8 cellular contexts compared by ENCODE assay signal in genomic region chr2:27582695-27583389, GRCh38. TPM values are rescaled to one million over a fixed set of nuclear protein-coding genes. Genes with fewer than 3 reads are reported as not detected.
DNase-seq lines count a peak whose midpoint lies in the region; ATAC-seq and TF ChIP-seq lines count a peak whose summit lies in the region.

Gene ZNF512, plus strand, starts transcription at chr2:27583042. Its CDS starts 71 bp downstream, at chr2:27583113.

- H3K79me1 ChIP-seq in trophoblast cell (ENCODE audit: low read length), result peaks cover 4% of the 10 kb centered on the region

- H3K23ac ChIP-seq in trophoblast cell (ENCODE audit: low read length), result no peak within 1 kb of the TSS

- H2AFZ ChIP-seq in trophoblast cell (ENCODE audit: insufficient read depth, low read length, poor library complexity), result peak within 1 kb of the TSS; percentile 41

- TF ChIP-seq EP300 in tibial nerve (IDR thresholded peaks at IDR 0.05), result peak in 1 of 2 donors; percentile 88

- H3K36me3 ChIP-seq in heart left ventricle (no peaks in the 10 kb centered on the region), trophoblast cell (ENCODE audit: control insufficient read depth in 1 of 2, insufficient read depth in 2 of 2, low read length in 2 of 2) (no peaks in the 10 kb centered on the region), tibial nerve (peaks cover 0 to 4% (median 0%) of the 10 kb centered on the region in 3 donors)

- H3K4me2 ChIP-seq in trophoblast cell (ENCODE audit: low read length), result peak within 1 kb of the TSS; percentile 72

- peak within 1 kb of the TSS; percentile 39 for H3K14ac ChIP-seq in trophoblast cell (ENCODE audit: low read length)

- no peaks in the 10 kb centered on the region for H3K79me2 ChIP-seq in trophoblast cell (ENCODE audit: control insufficient read depth, insufficient read depth, low read length, poor library complexity)

- peak within 1 kb of the TSS; percentile 30 for H2BK120ac ChIP-seq in trophoblast cell (ENCODE audit: insufficient read depth, low read length, poor library complexity)

- peak within 1 kb of the TSS; percentile 98 for H4K12ac ChIP-seq in trophoblast cell (ENCODE audit: low read depth, low read length)

- H3K9me3 ChIP-seq in heart left ventricle, result peaks cover 0 to 24% (median 10%) of the 10 kb centered on the region in 12 donors
- H3K9me3 ChIP-seq in trophoblast cell (ENCODE audit: insufficient read depth, low read depth, low read length), result peaks cover 8% of the 10 kb centered on the region
- peaks cover 0 to 34% (median 10%) of the 10 kb centered on the region in 4 donors for H3K9me3 ChIP-seq in tibial nerve

- DNase-seq in NCI-H1105 treated with DMSO at 0.1 percent for 48 hours (lab: John Stamatoyannopoulos, UW), result peak; percentile 89
- peak; percentile 97 for DNase-seq in SW 1271 (lab: John Stamatoyannopoulos, UW)
- peak; percentile 68 for DNase-seq in activated naive CD8-positive, alpha-beta T cell treated with anti-CD3 and anti-CD28 coated beads, Interleukin-2, amount 50 U/mL, for 16 hours (ENCODE audit: low read depth, low spot score)
- DNase-seq in heart left ventricle, result peak; percentile 87 to 94 (median 93)
- peak; percentile 66 to 80 for DNase-seq in trophoblast cell
- peak; percentile 51 to 66 for DNase-seq in tibial nerve (ENCODE audit: low spot score in 2 of 2)

- peak within 1 kb of the TSS; percentile 84 for H4K91ac ChIP-seq in trophoblast cell (ENCODE audit: low read depth, low read length)

- H3K27ac ChIP-seq in heart left ventricle (peak within 1 kb of the TSS in 11 of 12 donors; percentile 1 to 83 (median 68)), trophoblast cell (ENCODE audit: low read depth, low read length) (no peak within 1 kb of the TSS), tibial nerve (peak within 1 kb of the TSS; percentile 39 to 82 (median 74))

- peak in 1 of 2 donors; percentile 62 for TF ChIP-seq POLR2A in heart left ventricle (IDR thresholded peaks at IDR 0.05)
- TF ChIP-seq POLR2A in tibial nerve (IDR thresholded peaks at IDR 0.05), result peak; percentile 34 to 54

- H2BK5ac ChIP-seq in trophoblast cell (ENCODE audit: low read depth, low read length, poor library complexity), result no peak within 1 kb of the TSS

- no peaks in the 10 kb centered on the region for H3K27me3 ChIP-seq in heart left ventricle
- no peaks in the 10 kb centered on the region for H3K27me3 ChIP-seq in trophoblast cell (ENCODE audit: insufficient read depth, low read length)
- no peaks in the 10 kb centered on the region for H3K27me3 ChIP-seq in tibial nerve

- H3K4me1 ChIP-seq in heart left ventricle, result peaks cover 3 to 31% (median 16%) of the 10 kb centered on the region in 12 donors
- peaks cover 3 to 8% of the 10 kb centered on the region in 2 experiments for H3K4me1 ChIP-seq in trophoblast cell (ENCODE audit: control insufficient read depth in 1 of 2, insufficient read depth in 2 of 2, low read length in 2 of 2)
- H3K4me1 ChIP-seq in tibial nerve, result peaks cover 0 to 34% (median 19%) of the 10 kb centered on the region in 4 donors

- H3K18ac ChIP-seq in trophoblast cell (ENCODE audit: low read length), result peak within 1 kb of the TSS; percentile 65

- 1 to 2% (median 1%) methylated on average over 22 to 38 of the region's 38 CpGs for WGBS in heart left ventricle, 4 donors
- no CpG with 5 or more reads among the region's 38 CpGs for WGBS in trophoblast cell (ENCODE audit: extremely low coverage, insufficient coverage, insufficient read length)
- WGBS in tibial nerve, 2 donors, result 0 to 1% methylated on average over 20 to 36 of the region's 38 CpGs

- peak within 1 kb of the TSS; percentile 80 for H4K8ac ChIP-seq in trophoblast cell (ENCODE audit: low read depth, low read length)

- peak within 1 kb of the TSS; percentile 6 for H3K4ac ChIP-seq in trophoblast cell (ENCODE audit: low read depth, low read length)

- H2BK12ac ChIP-seq in trophoblast cell (ENCODE audit: low read length), result no peak within 1 kb of the TSS

- intact Hi-C loops in heart left ventricle (cut with DNase I), result loop anchor here in 5 of 10 donors (2.0 to 10.0 kb wide), 6 partner anchors 46 to 151 kb away; partner anchors contain the start of genes FNDC4 (in 2 of the 5), GCKR (in 2 of the 5), CCDC121 (in 1 of the 5) and GPN1 (in 1 of the 5)

- ATAC-seq in HG02642 (IDR thresholded peaks at IDR 0.05; ENCODE audit: poor library complexity, unreplicated experiment) (peak; percentile 96), heart left ventricle (peak; percentile 95 to 98 (median 98))

- H3K4me3 ChIP-seq in heart left ventricle (peak within 1 kb of the TSS; percentile 36 to 81 (median 65)), trophoblast cell (ENCODE audit: low read depth, low read length) (peak within 1 kb of the TSS; percentile 80), tibial nerve (peak within 1 kb of the TSS; percentile 48 to 83 (median 65))

- H3K9ac ChIP-seq in trophoblast cell (ENCODE audit: low read length), result peak within 1 kb of the TSS; percentile 57

- TF ChIP-seq CTCF in GM12872 (IDR thresholded peaks at IDR 0.05; ENCODE audit: insufficient read depth, low read depth, low read length) (peak; percentile 10; the same call in 1 of the 3 replicates), heart left ventricle (IDR thresholded peaks at IDR 0.05) (peak in 2 of 12 donors; percentile 18 to 20), tibial nerve (IDR thresholded peaks at IDR 0.05) (peak in 2 of 5 experiments; percentile 5 to 16)

- H2AK5ac ChIP-seq in trophoblast cell (ENCODE audit: low read length), result no peak within 1 kb of the TSS

RNA-seq across cellular contexts. Expression of gene ZNF512, which starts in this region (rescaled TPM):
- 10 to 100 TPM; 13.2 to 31.8 (median 20.1) TPM for total RNA-seq in heart left ventricle
- polyA plus RNA-seq in heart left ventricle, result 10 to 100 TPM in 1 of 2 donors, 1 to 10 TPM in 1; 8.4 to 15.8 TPM
- polyA plus RNA-seq in trophoblast cell (2013), result 18.3 and 20.7 TPM in 2 replicates
- total RNA-seq in tibial nerve, result 10 to 100 TPM; 29.9 to 52.0 (median 42.4) TPM
